In genomic region chr18:74788657-74789056, GRCh38 we compare ENCODE assay signal across 19 cellular contexts.
DNase-seq lines count a peak whose midpoint lies in the region; ATAC-seq, FAIRE-seq and TF ChIP-seq lines count a peak whose summit lies in the region.
"Had no signal": no experiment of that assay in that cellular context is flagged by ENCODE, and none has a peak within 500 bp of the region (broad histone marks: within the 10 kb centered on the region; RNA-seq: fewer than 3 reads in every experiment).

No MANE protein-coding gene starts in this region.

- FAIRE-seq in G401.6 (lab: Jason Lieb, UNC) (peak; percentile 94), frontal cortex (lab: Jason Lieb, UNC) (peak; percentile 92), small intestine (lab: Jason Lieb, UNC) (peak; percentile 94), HTR-8/SVneo (lab: Jason Lieb, UNC) (no peak)
- FAIRE-seq: GM12891, GM18507 had no signal

- CTCF ChIA-PET in WTC11 (lab: Charles Lee), result no interaction called here

- H3K9ac ChIP-seq in neural progenitor cell, result no peak overlapping the region

- H3K27ac Mint-ChIP-seq in WTC11, result no peak overlapping the region
- H3K27ac Mint-ChIP-seq in neural progenitor cell, result no peak overlapping the region
- H3K27ac Mint-ChIP-seq: GM23338 had no signal

- H2AFZ ChIP-seq in neural progenitor cell (replicated peaks), result no peak overlapping the region
- H2AFZ ChIP-seq: GM23338 had no signal

- H4K20me1 ChIP-seq in neural progenitor cell (ENCODE audit: low read depth), result no peaks in the 10 kb centered on the region

- H3K9me3 Mint-ChIP-seq in WTC11 (no peaks in the 10 kb centered on the region), neural progenitor cell (no peaks in the 10 kb centered on the region)
- H3K9me3 Mint-ChIP-seq: CD4-positive, alpha-beta memory T cell; GM23338; H9 had no signal

- H3K27me3 ChIP-seq in small intestine (ENCODE audit: control insufficient read depth in 2 of 2, insufficient read depth in 2 of 2, low read length in 2 of 2) (no peaks in the 10 kb centered on the region), neural progenitor cell (no peaks in the 10 kb centered on the region)

- no peaks in the 10 kb centered on the region for H3F3A ChIP-seq in neural progenitor cell (ENCODE audit: low read depth)

- no peak overlapping the region for H3K4me3 Mint-ChIP-seq in WTC11
- no peak overlapping the region for H3K4me3 Mint-ChIP-seq in neural progenitor cell
- H3K4me3 Mint-ChIP-seq: CD4-positive, alpha-beta memory T cell; GM23338; H9 had no signal

- H3K27me3 Mint-ChIP-seq in WTC11 (ENCODE audit: low read depth), result no peaks in the 10 kb centered on the region
- H3K27me3 Mint-ChIP-seq in neural progenitor cell (ENCODE audit: insufficient read depth, low read depth), result no peaks in the 10 kb centered on the region
- H3K27me3 Mint-ChIP-seq: CD4-positive, alpha-beta memory T cell had no signal

- DNase-seq in WTC11 (ENCODE audit: low spot score) (no peak), frontal cortex (ENCODE audit: low spot score in 2 of 2) (no peak), small intestine (no peak), COR-L47 (lab: John Stamatoyannopoulos, UW) (no peak), neural progenitor cell (ENCODE audit: low spot score) (no peak), HTR-8/SVneo (ENCODE audit: insufficient read length, low spot score) (no peak)
- DNase-seq: 8988T; C1 segment of cervical spinal cord; Caco-2; CD4-positive, alpha-beta memory T cell; DMS153; DND-41; GF-D8; H9 had no signal

- H3K79me2 ChIP-seq in neural progenitor cell (ENCODE audit: low read depth), result no peaks in the 10 kb centered on the region

- H3K4me2 ChIP-seq in neural progenitor cell, result no peak overlapping the region
- H3K4me2 ChIP-seq: GM23338 had no signal

- H3K9me3 ChIP-seq in small intestine (ENCODE audit: control insufficient read depth, low read depth), result no peaks in the 10 kb centered on the region
- no peaks in the 10 kb centered on the region for H3K9me3 ChIP-seq in neural progenitor cell (ENCODE audit: low read depth)
- H3K9me3 ChIP-seq: Caco-2 had no signal

- WGBS in small intestine, 3 donors, result 49 to 71% (median 50%) methylated on average over 2 of the region's 2 CpGs

- no peaks in the 10 kb centered on the region for H3K36me3 ChIP-seq in small intestine (ENCODE audit: control insufficient read depth in 2 of 2, insufficient read depth in 2 of 2, low read length in 2 of 2)
- no peaks in the 10 kb centered on the region for H3K36me3 ChIP-seq in neural progenitor cell

- peaks cover 8% of the 10 kb centered on the region for H3K4me1 Mint-ChIP-seq in WTC11
- H3K4me1 Mint-ChIP-seq in neural progenitor cell, result no peaks in the 10 kb centered on the region

- no peak for ATAC-seq in WTC11
- ATAC-seq: HCT116 had no signal

- POLR2A ChIA-PET in WTC11 (lab: Charles Lee), result no interaction called here

- H3K27ac ChIP-seq in small intestine (ENCODE audit: low read depth in 1 of 2, low read length in 1 of 2) (no peak overlapping the region), neural progenitor cell (no peak overlapping the region)

- no peak for TF ChIP-seq CTCF in WTC11 (IDR thresholded peaks at IDR 0.05)
- TF ChIP-seq CTCF in neural progenitor cell (IDR thresholded peaks at IDR 0.05), result no peak

- H3K4me1 ChIP-seq in small intestine (ENCODE audit: control insufficient read depth in 2 of 2, insufficient read depth in 1 of 2, low read depth in 1 of 2, low read length in 1 of 2) (no peaks in the 10 kb centered on the region), neural progenitor cell (no peaks in the 10 kb centered on the region)
- H3K4me1 ChIP-seq: Caco-2 had no signal

- H3K4me3 ChIP-seq in small intestine (ENCODE audit: low read depth in 1 of 2, low read length in 2 of 2) (no peak overlapping the region), neural progenitor cell (no peak overlapping the region)
- H3K4me3 ChIP-seq: GM23338 had no signal

- no peaks in the 10 kb centered on the region for H3K36me3 Mint-ChIP-seq in WTC11
- no peaks in the 10 kb centered on the region for H3K36me3 Mint-ChIP-seq in neural progenitor cell

TF ChIP-seq in WTC11, 78 proteins besides CTCF, POLR2A, EP300 and RAD21:
- TF ChIP-seq HMGA2 (CRISPR knock-in tag; IDR thresholded peaks at IDR 0.05) (peak; percentile 93), RORB (CRISPR knock-in tag; IDR thresholded peaks at IDR 0.05) (no peak)
